Comparison of ENCODE assay signal across 9 cellular contexts in the genomic region with DNA sequence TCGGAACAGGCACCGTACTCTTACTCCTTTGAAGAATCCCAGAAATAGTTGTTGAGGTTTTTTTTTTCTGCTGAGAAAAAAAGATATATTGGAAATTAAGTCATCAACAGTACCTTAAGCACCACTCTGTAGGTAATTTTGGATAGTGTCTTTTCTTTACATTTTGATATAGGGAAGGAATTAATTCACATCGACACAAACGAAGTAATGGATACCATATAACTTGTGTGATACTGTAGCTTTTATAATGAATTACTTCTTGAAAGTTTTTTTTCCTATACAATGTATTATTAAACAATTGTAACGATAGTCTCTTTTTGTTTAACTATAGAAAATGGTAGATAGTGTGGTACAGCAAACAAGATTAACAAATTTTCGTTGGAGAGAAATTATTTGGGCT. TPM values are rescaled to one million over a fixed set of nuclear protein-coding genes. Genes with fewer than 3 reads are reported as not detected.
DNase-seq lines count a peak whose midpoint lies in the region; ATAC-seq and TF ChIP-seq lines count a peak whose summit lies in the region.
"Had no signal": no experiment of that assay in that cellular context is flagged by ENCODE, and none has a peak within 500 bp of the region (broad histone marks: within the 10 kb centered on the region; RNA-seq: fewer than 3 reads in every experiment).

No MANE protein-coding gene starts in this region.

- TF ChIP-seq CTCF in heart left ventricle (IDR thresholded peaks at IDR 0.05) (no peak), mammary epithelial cell (conservative IDR thresholded peaks at IDR 0.05 in 1 of 2, IDR thresholded peaks at IDR 0.05 in 1 of 2; ENCODE audit: extremely low read depth in 1 of 2, insufficient read depth in 1 of 2, low read depth in 1 of 2, low read length in 2 of 2) (no peak)

- in situ Hi-C loops in mammary epithelial cell (cut with MboI; ENCODE audit: low sequenced_read_pairs in 2 of 2), result loop anchor here (5.0 to 10.0 kb wide), 3 partner anchors 381 to 556 kb away; no protein-coding TSS in a partner anchor

- BruUV-seq in mammary epithelial cell (replicated peaks; lab: Mats Ljungman, UMichigan), result no TSS peak

- dilution Hi-C loops in mammary epithelial cell (cut with HindIII; ENCODE audit: low sequenced_read_pairs), result no loop called here

- WGBS in heart left ventricle, 4 donors, result 49 to 56% (median 54%) methylated on average over 6 of the region's 6 CpGs
- 58% methylated on average over 6 of the region's 6 CpGs for WGBS in mammary epithelial cell (ENCODE audit: low coverage, missing lambda C conversion rate)
- WGBS in urinary bladder, result 58% methylated on average over 6 of the region's 6 CpGs

- peak overlapping the region in 11 of 12 donors; percentile 72 to 95 (median 82) for H3K4me3 ChIP-seq in heart left ventricle
- peak overlapping the region; percentile 83 to 95 (median 83) for H3K4me3 ChIP-seq in mammary epithelial cell (replicated peaks in 1 of 3; ENCODE audit: insufficient read depth in 1 of 3, low read depth in 2 of 3, low read length in 3 of 3)
- H3K4me3 ChIP-seq in mucosa of rectum (ENCODE audit: low read length in 2 of 2), result peak overlapping the region; percentile 76 to 88
- H3K4me3 ChIP-seq in urinary bladder (ENCODE audit: low read depth, low read length), result peak overlapping the region; percentile 61

- H3K27me3 ChIP-seq in heart left ventricle (no peaks in the 10 kb centered on the region), mammary epithelial cell (ENCODE audit: insufficient read depth, low read length) (no peaks in the 10 kb centered on the region), mucosa of rectum (ENCODE audit: control insufficient read depth in 2 of 2, insufficient read depth in 2 of 2, low read length in 2 of 2) (no peaks in the 10 kb centered on the region)

- H3K9me3 ChIP-seq in heart left ventricle (no peaks in the 10 kb centered on the region), mammary epithelial cell (replicated peaks; ENCODE audit: insufficient read depth, low read length) (no peaks in the 10 kb centered on the region), mucosa of rectum (ENCODE audit: control insufficient read depth in 2 of 2, low read length in 2 of 2) (no peaks in the 10 kb centered on the region)

- H3K27ac ChIP-seq in heart left ventricle (peak overlapping the region in 9 of 12 donors; percentile 89 to 96 (median 94)), mammary epithelial cell (ENCODE audit: insufficient read depth, low read depth, low read length) (peak overlapping the region; percentile 85), mucosa of rectum (ENCODE audit: low read depth in 2 of 2, low read length in 2 of 2) (no peak overlapping the region), urinary bladder (ENCODE audit: low read depth) (no peak overlapping the region)

- intact Hi-C loops in heart left ventricle (cut with DNase I), result loop anchor here (1.0 to 10.0 kb wide), 9 partner anchors 51 to 468 kb away; no protein-coding TSS in a partner anchor
- intact Hi-C loops in Right ventricle myocardium inferior (cut with DNase I), result loop anchor here (1.0 to 10.0 kb wide), 5 partner anchors 51 to 466 kb away; no protein-coding TSS in a partner anchor
- intact Hi-C loops in mammary epithelial cell (cut with micrococcal nuclease), result loop anchor here (1.0 to 5.0 kb wide), 11 partner anchors 34 to 558 kb away; no protein-coding TSS in a partner anchor

- H2AFZ ChIP-seq in mammary epithelial cell (ENCODE audit: low read depth, low read length), result peak overlapping the region; percentile 98

- peaks cover 0 to 31% (median 7%) of the 10 kb centered on the region in 12 donors for H3K4me1 ChIP-seq in heart left ventricle
- peaks cover 12% of the 10 kb centered on the region for H3K4me1 ChIP-seq in mammary epithelial cell (ENCODE audit: insufficient read depth, low read length)
- H3K4me1 ChIP-seq in mucosa of rectum (ENCODE audit: control insufficient read depth in 2 of 2, insufficient read depth in 2 of 2, low read length in 2 of 2), result peaks cover 0 to 5% of the 10 kb centered on the region in 2 donors
- H3K4me1 ChIP-seq in urinary bladder (ENCODE audit: insufficient read depth), result no peaks in the 10 kb centered on the region

- H3K79me2 ChIP-seq in mammary epithelial cell (ENCODE audit: insufficient read depth, low read length), result peaks cover 9% of the 10 kb centered on the region

- TF ChIP-seq POLR2A in heart left ventricle (IDR thresholded peaks at IDR 0.05), result no peak

- CTCF ChIA-PET in mammary epithelial cell (lab: Charles Lee; ENCODE audit: low non-redundant PET), result interaction anchor here (0.6 kb wide), 1 partner anchor 8 kb away, joined by 8 read pairs; no protein-coding TSS in a partner anchor

- ATAC-seq in heart left ventricle (no peak), Right ventricle myocardium inferior (no peak), GM21717 (IDR thresholded peaks at IDR 0.05; ENCODE audit: unreplicated experiment) (no peak), HG02763 (IDR thresholded peaks at IDR 0.05; ENCODE audit: unreplicated experiment) (no peak)

- H3K36me3 ChIP-seq in heart left ventricle (no peaks in the 10 kb centered on the region), mammary epithelial cell (ENCODE audit: insufficient read depth, low read length) (no peaks in the 10 kb centered on the region), mucosa of rectum (ENCODE audit: control insufficient read depth in 2 of 2, insufficient read depth in 2 of 2, low read length in 2 of 2) (no peaks in the 10 kb centered on the region), urinary bladder (ENCODE audit: insufficient read depth) (no peaks in the 10 kb centered on the region)

- peak overlapping the region; percentile 87 for H3K9ac ChIP-seq in mammary epithelial cell (ENCODE audit: insufficient read depth, low read length)
- H3K9ac ChIP-seq in mucosa of rectum (ENCODE audit: low read depth in 1 of 2, low read length in 2 of 2), result no peak overlapping the region

- no peak for DNase-seq in heart left ventricle
- DNase-seq in Right ventricle myocardium inferior (ENCODE audit: missing footprints), result no peak
- DNase-seq in mammary epithelial cell, result no peak
- DNase-seq in NCI-H345 treated with DMSO at 0.1 percent for 48 hours (lab: John Stamatoyannopoulos, UW; ENCODE audit: unreplicated experiment), result no peak
- DNase-seq: cerebellar nuclear complex had no signal

- peak overlapping the region; percentile 97 for H3K4me2 ChIP-seq in mammary epithelial cell (ENCODE audit: insufficient read depth, low read depth, low read length)

- no peaks in the 10 kb centered on the region for H4K20me1 ChIP-seq in mammary epithelial cell (ENCODE audit: insufficient read depth, low read length)

RNA-seq across cellular contexts. Expression of gene IKZF2, which starts 1.5 kb away (rescaled TPM):
- total RNA-seq in heart left ventricle (1 to 10 TPM; 4.9 to 8.0 (median 6.2) TPM), Right ventricle myocardium inferior (4.7 TPM), mammary epithelial cell (10 to 100 TPM; 17.3 to 27.9 TPM), urinary bladder (56.4 TPM)
- polyA plus RNA-seq in heart left ventricle (1 to 10 TPM in 1 of 2 donors, under 1 TPM in 1; 0.84 to 1.3 TPM), mammary epithelial cell (6.4 TPM), urinary bladder (2.4 TPM)
- polyA minus RNA-seq in mammary epithelial cell, result 2.6 TPM

Comparison
In these comparisons a context has a peak if more than half of its experiments do, and no peak if none do; other contexts are left out.
1. H3K27ac ChIP-seq: peak in heart left ventricle (9 of 12) and mammary epithelial cell (single experiment); none in mucosa of rectum (0 of 2) and urinary bladder (single experiment).
2. Peak in every context shown above with its lines, with median percentiles within 50 percentile points of each other: H3K4me3 ChIP-seq.